2 cellular contexts compared by ENCODE assay signal in the genomic region with DNA sequence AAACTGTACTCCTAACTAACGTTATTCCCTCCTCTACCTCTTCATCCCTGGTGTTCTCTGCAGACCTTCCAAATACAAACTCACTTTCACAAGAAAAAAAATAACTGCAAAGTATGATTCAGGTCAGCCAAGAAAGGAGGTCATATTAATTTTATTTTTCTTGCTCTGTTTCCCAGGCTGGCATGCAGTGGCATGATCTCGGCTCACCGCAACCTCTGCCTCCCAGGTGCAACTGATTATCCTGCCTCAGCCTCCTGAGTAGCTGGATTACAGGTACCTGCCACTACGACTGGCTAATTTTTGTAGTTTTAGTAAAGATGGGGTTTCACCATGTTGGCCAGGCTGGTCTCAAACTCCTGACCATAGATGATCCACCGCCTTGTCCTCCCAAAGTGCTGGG.
TF ChIP-seq lines count a peak whose summit lies in the region.

No MANE protein-coding gene starts in this region.

TF ChIP-seq in SK-N-SH, 30 proteins besides CTCF, POLR2A, EP300 and RAD21:
- TF ChIP-seq FOXM1 (IDR thresholded peaks at IDR 0.05; ENCODE audit: low read depth) = no peak
- TF ChIP-seq ELF1 (IDR thresholded peaks at IDR 0.05) = no peak
- TF ChIP-seq TAF1 (IDR thresholded peaks at IDR 0.05; ENCODE audit: borderline replicate concordance, low read depth, low read length) = no peak
- TF ChIP-seq SMC3 (IDR thresholded peaks at IDR 0.05; ENCODE audit: low read depth, low read length) = no peak
- no peak for TF ChIP-seq RXRA (IDR thresholded peaks at IDR 0.05; ENCODE audit: borderline replicate concordance, low read depth)
- no peak for TF ChIP-seq NRF1 (IDR thresholded peaks at IDR 0.05; ENCODE audit: low read depth, low read length)
- TF ChIP-seq, protein P1, sequence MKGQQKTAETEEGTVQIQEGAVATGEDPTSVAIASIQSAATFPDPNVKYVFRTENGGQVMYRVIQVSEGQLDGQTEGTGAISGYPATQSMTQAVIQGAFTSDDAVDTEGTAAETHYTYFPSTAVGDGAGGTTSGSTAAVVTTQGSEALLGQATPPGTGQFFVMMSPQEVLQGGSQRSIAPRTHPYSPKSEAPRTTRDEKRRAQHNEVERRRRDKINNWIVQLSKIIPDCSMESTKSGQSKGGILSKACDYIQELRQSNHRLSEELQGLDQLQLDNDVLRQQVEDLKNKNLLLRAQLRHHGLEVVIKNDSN (IDR thresholded peaks at IDR 0.05; ENCODE audit: borderline replicate concordance, low read depth) = no peak
- TF ChIP-seq SIN3A (IDR thresholded peaks at IDR 0.05; ENCODE audit: borderline replicate concordance, low read depth, low read length) = no peak
- TF ChIP-seq GATA2 (CRISPR knock-in tag; IDR thresholded peaks at IDR 0.05) = no peak
- TF ChIP-seq NFIC (IDR thresholded peaks at IDR 0.05; ENCODE audit: borderline replicate concordance) = no peak
- no peak for TF ChIP-seq IRF3 (IDR thresholded peaks at IDR 0.05; ENCODE audit: low read depth, low read length)
- no peak for TF ChIP-seq MXI1 (IDR thresholded peaks at IDR 0.05; ENCODE audit: low read depth, low read length)

TF ChIP-seq in SK-N-SH treated with all-trans-retinoic acid at 6 μM for 48 hours, 23 proteins besides CTCF, POLR2A, EP300 and RAD21:
- TF ChIP-seq, protein P2, sequence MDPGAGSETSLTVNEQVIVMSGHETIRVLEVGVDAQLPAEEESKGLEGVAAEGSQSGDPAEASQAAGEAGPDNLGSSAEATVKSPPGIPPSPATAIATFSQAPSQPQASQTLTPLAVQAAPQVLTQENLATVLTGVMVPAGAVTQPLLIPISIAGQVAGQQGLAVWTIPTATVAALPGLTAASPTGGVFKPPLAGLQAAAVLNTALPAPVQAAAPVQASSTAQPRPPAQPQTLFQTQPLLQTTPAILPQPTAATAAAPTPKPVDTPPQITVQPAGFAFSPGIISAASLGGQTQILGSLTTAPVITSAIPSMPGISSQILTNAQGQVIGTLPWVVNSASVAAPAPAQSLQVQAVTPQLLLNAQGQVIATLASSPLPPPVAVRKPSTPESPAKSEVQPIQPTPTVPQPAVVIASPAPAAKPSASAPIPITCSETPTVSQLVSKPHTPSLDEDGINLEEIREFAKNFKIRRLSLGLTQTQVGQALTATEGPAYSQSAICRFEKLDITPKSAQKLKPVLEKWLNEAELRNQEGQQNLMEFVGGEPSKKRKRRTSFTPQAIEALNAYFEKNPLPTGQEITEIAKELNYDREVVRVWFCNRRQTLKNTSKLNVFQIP (CRISPR knock-in tag; IDR thresholded peaks at IDR 0.05; ENCODE audit: borderline replicate concordance, low read depth) = no peak
